Comparison of ENCODE assay signal across 7 cellular contexts in the genomic region with DNA sequence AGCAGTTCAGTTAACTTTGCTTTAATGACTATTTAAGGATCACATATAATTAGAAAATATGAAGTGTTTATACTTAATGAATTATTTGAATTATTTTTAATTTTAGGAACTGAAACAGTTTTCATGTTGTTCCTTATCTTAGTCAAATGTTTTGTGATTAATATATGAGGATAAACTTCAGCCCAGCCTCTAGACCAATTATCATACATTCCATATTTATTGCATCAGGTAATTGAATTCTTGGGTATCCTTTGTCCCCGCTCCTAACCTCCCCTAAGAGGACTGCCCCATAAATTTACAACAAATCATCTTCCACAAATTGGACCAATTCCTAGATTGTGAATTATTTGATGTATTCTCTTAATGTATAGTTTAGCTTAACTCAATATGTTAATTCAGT.
"Had no signal": no experiment of that assay in that cellular context is flagged by ENCODE, and none has a peak within 500 bp of the region (broad histone marks: within the 10 kb centered on the region; RNA-seq: fewer than 3 reads in every experiment).

No MANE protein-coding gene starts in this region.

- FAIRE-seq: HepG2, K562 had no signal

- H3K27me3 Mint-ChIP-seq: IgD-negative memory B cell had no signal

- H3K4me3 ChIP-seq: K562 had no signal

- DNase-seq: IMR-90, KBM-7, KG1 had no signal

- H3K27ac ChIP-seq: HL-60 had no signal

- ATAC-seq: HepG2, K562 had no signal

- H3K27ac Mint-ChIP-seq: IgD-negative memory B cell had no signal

- H3K4me3 Mint-ChIP-seq: IgD-negative memory B cell had no signal

- H3K4me1 Mint-ChIP-seq: IgD-negative memory B cell had no signal
